Comparison of ENCODE assay signal across 9 cellular contexts in genomic region chr9:94623253-94623652, GRCh38. TPM values are rescaled to one million over a fixed set of nuclear protein-coding genes. Genes with fewer than 3 reads are reported as not detected.
DNase-seq lines count a peak whose midpoint lies in the region; TF ChIP-seq lines count a peak whose summit lies in the region.
"Had no signal": no experiment of that assay in that cellular context is flagged by ENCODE, and none has a peak within 500 bp of the region (broad histone marks: within the 10 kb centered on the region; RNA-seq: fewer than 3 reads in every experiment).

No MANE protein-coding gene starts in this region.

- no peaks in the 10 kb centered on the region for H4K20me1 ChIP-seq in neural progenitor cell (ENCODE audit: low read depth)

- H3K27ac ChIP-seq in neural progenitor cell (no peak overlapping the region), caudate nucleus (ENCODE audit: low read depth, low read length) (no peak overlapping the region)

- no peaks in the 10 kb centered on the region for H3K36me3 Mint-ChIP-seq in neural progenitor cell

- no peaks in the 10 kb centered on the region for H3K9me3 ChIP-seq in neural progenitor cell (ENCODE audit: low read depth)

- TF ChIP-seq CTCF in neural progenitor cell (IDR thresholded peaks at IDR 0.05) = peak; percentile 69
- TF ChIP-seq CTCF in lower leg skin (IDR thresholded peaks at IDR 0.05) = no peak

- H3K4me3 ChIP-seq in neural progenitor cell = no peak overlapping the region
- no peak overlapping the region for H3K4me3 ChIP-seq in lower leg skin (ENCODE audit: low read depth, poor library complexity, severe bottlenecking)

- no peak overlapping the region for H3K4me2 ChIP-seq in neural progenitor cell

- no peaks in the 10 kb centered on the region for H3K36me3 ChIP-seq in neural progenitor cell

- H3K4me1 ChIP-seq in neural progenitor cell = no peaks in the 10 kb centered on the region

- no peaks in the 10 kb centered on the region for H3K9me3 Mint-ChIP-seq in neural progenitor cell
- H3K9me3 Mint-ChIP-seq: CD4-positive, CD25-positive, alpha-beta regulatory T cell had no signal

- WGBS in lower leg skin, 2 donors = 85 to 87% methylated on average over 9 of the region's 9 CpGs

- no peaks in the 10 kb centered on the region for H3F3A ChIP-seq in neural progenitor cell (ENCODE audit: low read depth)

- no peak overlapping the region for H3K4me3 Mint-ChIP-seq in neural progenitor cell
- H3K4me3 Mint-ChIP-seq: CD4-positive, CD25-positive, alpha-beta regulatory T cell had no signal

- intact Hi-C loops in lower leg skin (cut with DNase I; ENCODE audit: low total_unique reads) = no loop called here

- H3K4me1 Mint-ChIP-seq in neural progenitor cell = peaks cover 8% of the 10 kb centered on the region

- no peak overlapping the region for H3K27ac Mint-ChIP-seq in neural progenitor cell
- H3K27ac Mint-ChIP-seq: CD4-positive, CD25-positive, alpha-beta regulatory T cell had no signal

- no peaks in the 10 kb centered on the region for H3K79me2 ChIP-seq in neural progenitor cell (ENCODE audit: low read depth)

- no peak for TF ChIP-seq POLR2A in lower leg skin (IDR thresholded peaks at IDR 0.05)

- peak; percentile 49 to 73 for DNase-seq in NCI-H524 (lab: John Stamatoyannopoulos, UW)
- no peak for DNase-seq in NCI-H524 treated with DMSO at 0.1 percent for 48 hours (lab: John Stamatoyannopoulos, UW)
- peak; percentile 34 for DNase-seq in M059J (ENCODE audit: low read depth)
- peak; percentile 37 for DNase-seq in amniotic epithelial cell (ENCODE audit: low read depth)
- peak; percentile 70 for DNase-seq in neural progenitor cell (ENCODE audit: low spot score)
- no peak for DNase-seq in caudate nucleus (lab: John Stamatoyannopoulos, UW)
- DNase-seq in NCI-H446 treated with DMSO at 0.1 percent for 48 hours (lab: John Stamatoyannopoulos, UW) = no peak
- no peak for DNase-seq in lower leg skin (ENCODE audit: low spot score in 2 of 2)

- H3K27me3 ChIP-seq in neural progenitor cell = no peaks in the 10 kb centered on the region

- H3K9ac ChIP-seq in neural progenitor cell = no peak overlapping the region

- peak overlapping the region; percentile 45 for H2AFZ ChIP-seq in neural progenitor cell (replicated peaks)

- peaks cover 8% of the 10 kb centered on the region for H3K27me3 Mint-ChIP-seq in neural progenitor cell (ENCODE audit: insufficient read depth, low read depth)
- H3K27me3 Mint-ChIP-seq: CD4-positive, CD25-positive, alpha-beta regulatory T cell had no signal

RNA-seq across cellular contexts. Expression of gene FBP1, which starts 16.1 kb away (rescaled TPM):
- total RNA-seq in M059J (2014; rRNA removed; shearing (Covaris generic)) = 0.52 TPM in 1 of 2 replicates, not detected in the other
- 0.31 TPM in 1 of 2 replicates, not detected in the other for total RNA-seq in neural progenitor cell (ENCODE audit: low replicate concordance)
- total RNA-seq in lower leg skin = 10 to 100 TPM in 1 of 4 donors, 1 to 10 TPM in 2, under 1 TPM in 1; 0.99 to 12.1 (median 6.6) TPM

RNA-seq across cellular contexts. Expression of gene FBP2, which starts 29.6 kb away (rescaled TPM):
- total RNA-seq in M059J (2014; rRNA removed; shearing (Covaris generic)) = not detected in 2 replicates
- total RNA-seq in neural progenitor cell (ENCODE audit: low replicate concordance) (not detected in 2 replicates), lower leg skin (1 to 10 TPM in 1 of 4 donors, not detected in 3; 1.5 TPM)
- total RNA-seq: CD4-positive, CD25-positive, alpha-beta regulatory T cell had no signal

Comparison
In these comparisons a context has a peak if more than half of its experiments do, and no peak if none do; other contexts are left out.
1. DNase-seq: peak in NCI-H524 (2 of 2), M059J (single experiment), amniotic epithelial cell (single experiment) and neural progenitor cell (single experiment); none in NCI-H524 treated with DMSO at 0.1 percent for 48 hours (single experiment), caudate nucleus (0 of 61), NCI-H446 treated with DMSO at 0.1 percent for 48 hours (single experiment) and lower leg skin (0 of 2).